Comparison of ENCODE assay signal across 18 cellular contexts in the genomic region with DNA sequence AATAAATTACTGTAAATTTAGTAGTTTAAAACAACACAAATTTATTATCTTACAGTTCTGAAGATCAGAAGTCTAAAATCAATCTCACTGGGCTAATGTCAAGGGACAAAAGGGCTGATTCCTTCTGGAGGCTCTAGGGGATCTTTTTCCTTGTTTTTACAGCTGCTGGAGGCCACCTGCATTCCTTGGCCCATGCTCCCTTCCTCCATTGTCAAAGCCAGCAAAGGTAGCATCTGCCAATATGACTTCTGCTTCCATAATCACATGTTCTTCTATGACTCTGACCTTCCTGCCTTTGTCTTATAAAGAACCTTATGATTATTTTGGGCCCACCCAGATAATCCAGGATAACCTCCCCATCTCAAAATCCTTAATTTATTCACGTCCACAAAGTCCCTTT. TPM values are rescaled to one million over a fixed set of nuclear protein-coding genes. Genes with fewer than 3 reads are reported as not detected.
DNase-seq lines count a peak whose midpoint lies in the region; ATAC-seq and TF ChIP-seq lines count a peak whose summit lies in the region.
"Had no signal": no experiment of that assay in that cellular context is flagged by ENCODE, and none has a peak within 500 bp of the region (broad histone marks: within the 10 kb centered on the region; RNA-seq: fewer than 3 reads in every experiment).

No MANE protein-coding gene starts in this region.

- no peaks in the 10 kb centered on the region for H3K9me3 ChIP-seq in body of pancreas
- H3K9me3 ChIP-seq: BLaER1 had no signal

- DNase-seq in SHP77 (lab: John Stamatoyannopoulos, UW) (peak; percentile 17 to 40), SHP77 treated with DMSO at 0.1 percent for 48 hours (lab: John Stamatoyannopoulos, UW) (no peak), COLO668 (lab: John Stamatoyannopoulos, UW; ENCODE audit: unreplicated experiment) (peak; percentile 19), NCI-H69 (lab: John Stamatoyannopoulos, UW) (peak; percentile 7), body of pancreas (no peak)
- DNase-seq: Calu3; CD4-positive, CD25-positive, alpha-beta regulatory T cell; CD8-positive, alpha-beta T cell; DMS79; EL; GDM1; H9 had no signal

- no peak overlapping the region for H3K4me3 ChIP-seq in body of pancreas
- H3K4me3 ChIP-seq: BLaER1, GM12878, GM23338 had no signal

- intact Hi-C loops in body of pancreas (cut with DNase I): no loop called here

- ATAC-seq in body of pancreas (no peak), GM21515 (IDR thresholded peaks at IDR 0.05; ENCODE audit: unreplicated experiment) (no peak)
- ATAC-seq: CD8-positive, alpha-beta T cell; GM12878; GM23338; HCT116 had no signal

- H3K4me1 ChIP-seq in body of pancreas: no peaks in the 10 kb centered on the region
- H3K4me1 ChIP-seq: BLaER1 had no signal

- no peaks in the 10 kb centered on the region for H3K27me3 ChIP-seq in body of pancreas
- H3K27me3 ChIP-seq: BLaER1 had no signal

- WGBS in body of pancreas, 2 donors: 63 to 68% methylated on average over 1 of the region's 1 CpG

- H3K27ac ChIP-seq in body of pancreas: no peak overlapping the region
- H3K27ac ChIP-seq: BLaER1, C4-2B had no signal

- TF ChIP-seq CTCF in body of pancreas (IDR thresholded peaks at IDR 0.05): no peak

- TF ChIP-seq POLR2A in body of pancreas (IDR thresholded peaks at IDR 0.05): no peak

- H3K36me3 ChIP-seq in body of pancreas (replicated peaks in 1 of 2; ENCODE audit: insufficient read depth in 1 of 2, low read depth in 2 of 2): no peaks in the 10 kb centered on the region
- H3K36me3 ChIP-seq: BLaER1 had no signal

RNA-seq across cellular contexts. Expression of gene FAM136A, which starts 46.0 kb away (rescaled TPM):
- total RNA-seq in body of pancreas: 10 to 100 TPM; 44.5 to 47.5 TPM

RNA-seq across cellular contexts. Expression of gene SNRPG, which starts 54.3 kb away (rescaled TPM):
- 10 to 100 TPM; 20.2 to 73.2 TPM for total RNA-seq in body of pancreas

Comparison
In these comparisons a context has a peak if more than half of its experiments do, and no peak if none do; other contexts are left out.
1. DNase-seq: peak in SHP77 (2 of 2), COLO668 (single experiment) and NCI-H69 (single experiment); none in SHP77 treated with DMSO at 0.1 percent for 48 hours (single experiment) and body of pancreas (0 of 4).